In the genomic region with DNA sequence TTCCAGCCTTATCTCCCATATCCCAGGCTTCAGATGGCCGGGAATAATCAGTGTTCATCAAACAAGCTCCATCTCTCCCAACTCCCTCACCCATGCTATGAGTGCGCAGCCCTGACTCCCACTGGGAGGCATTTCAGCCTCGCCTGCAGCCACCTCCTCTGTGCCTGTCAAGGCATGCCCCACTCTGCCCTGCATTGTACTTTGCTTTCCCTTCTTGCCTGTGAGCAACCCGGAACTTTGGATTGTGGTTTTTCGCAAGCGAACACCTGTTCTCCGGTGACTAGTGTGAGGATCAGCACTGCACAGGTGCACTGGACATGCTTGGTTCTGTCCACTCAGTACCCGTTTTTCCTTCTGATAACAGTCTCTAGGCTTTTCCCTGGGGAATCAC, we compare ENCODE assay signal across 15 cellular contexts. TPM values are rescaled to one million over a fixed set of nuclear protein-coding genes. Genes with fewer than 3 reads are reported as not detected.
A peak's percentile ranks its signal among the peaks of the same experiment; 100 is the strongest.
DNase-seq lines count a peak whose midpoint lies in the region; ATAC-seq, FAIRE-seq and TF ChIP-seq lines count a peak whose summit lies in the region.
"Had no signal": no experiment of that assay in that cellular context is flagged by ENCODE, and none has a peak within 500 bp of the region (broad histone marks: within the 10 kb centered on the region; RNA-seq: fewer than 3 reads in every experiment).

No MANE protein-coding gene starts in this region.

- DNase-seq in activated naive CD8-positive, alpha-beta T cell treated with anti-CD3 and anti-CD28 coated beads, Interleukin-2, amount 50 U/mL, for 24 hours, result no peak
- DNase-seq in NCI-H345 treated with DMSO at 0.1 percent for 48 hours (lab: John Stamatoyannopoulos, UW; ENCODE audit: unreplicated experiment) (peak; percentile 49), epithelial cell of prostate (ENCODE audit: low read depth, low spot score) (peak; percentile 99), ureter (ENCODE audit: low spot score) (peak; percentile 88), H54 (ENCODE audit: insufficient read length, low spot score) (no peak), A172 (ENCODE audit: low spot score) (no peak), cortex of kidney (lab: John Stamatoyannopoulos, UW) (no peak)
- DNase-seq: activated CD8-positive, alpha-beta memory T cell treated with anti-CD3 and anti-CD28 coated beads, Interleukin-2, amount 10 ng/mL, durations not matched to agents 7 days and 5 days; NCI-H2227 treated with DMSO at 0.1 percent for 48 hours had no signal

- no peak for FAIRE-seq in H54 (lab: Jason Lieb, UNC)
- FAIRE-seq: frontal cortex had no signal

- no peaks in the 10 kb centered on the region for H3K4me1 Mint-ChIP-seq in activated naive CD8-positive, alpha-beta T cell (ENCODE audit: low read depth)
- H3K4me1 Mint-ChIP-seq in activated naive CD8-positive, alpha-beta T cell treated with anti-CD3 and anti-CD28 coated beads, Interleukin-2, amount 50 U/mL, for 24 hours, result no peaks in the 10 kb centered on the region

- no peaks in the 10 kb centered on the region for H3K9me3 Mint-ChIP-seq in activated naive CD8-positive, alpha-beta T cell (ENCODE audit: low read depth)
- no peaks in the 10 kb centered on the region for H3K9me3 Mint-ChIP-seq in activated naive CD8-positive, alpha-beta T cell treated with anti-CD3 and anti-CD28 coated beads, Interleukin-2, amount 50 U/mL, for 24 hours
- H3K9me3 Mint-ChIP-seq: dendritic cell treated with granulocyte-macrophage colony-stimulating factor and Interleukin-4, amounts not matched to agents 40 ng/mL and 50 ng/mL, for 4 days had no signal

- peak overlapping the region; percentile 46 for H3K27ac Mint-ChIP-seq in activated naive CD8-positive, alpha-beta T cell
- H3K27ac Mint-ChIP-seq in activated naive CD8-positive, alpha-beta T cell treated with anti-CD3 and anti-CD28 coated beads, Interleukin-2, amount 50 U/mL, for 24 hours, result no peak overlapping the region
- H3K27ac Mint-ChIP-seq: activated CD8-positive, alpha-beta memory T cell treated with anti-CD3 and anti-CD28 coated beads, Interleukin-2, amount 10 ng/mL, durations not matched to agents 7 days and 5 days; dendritic cell treated with granulocyte-macrophage colony-stimulating factor and Interleukin-4, amounts not matched to agents 40 ng/mL and 50 ng/mL, for 4 days had no signal

- H3K27me3 Mint-ChIP-seq in activated naive CD8-positive, alpha-beta T cell, result peaks cover 7% of the 10 kb centered on the region
- peaks cover 13% of the 10 kb centered on the region for H3K27me3 Mint-ChIP-seq in activated naive CD8-positive, alpha-beta T cell treated with anti-CD3 and anti-CD28 coated beads, Interleukin-2, amount 50 U/mL, for 24 hours

- H3K4me3 Mint-ChIP-seq in activated naive CD8-positive, alpha-beta T cell, result no peak overlapping the region
- no peak overlapping the region for H3K4me3 Mint-ChIP-seq in activated naive CD8-positive, alpha-beta T cell treated with anti-CD3 and anti-CD28 coated beads, Interleukin-2, amount 50 U/mL, for 24 hours
- H3K4me3 Mint-ChIP-seq: activated CD8-positive, alpha-beta memory T cell treated with anti-CD3 and anti-CD28 coated beads, Interleukin-2, amount 10 ng/mL, durations not matched to agents 7 days and 5 days; dendritic cell treated with granulocyte-macrophage colony-stimulating factor and Interleukin-4, amounts not matched to agents 40 ng/mL and 50 ng/mL, for 4 days had no signal

- ATAC-seq in activated naive CD8-positive, alpha-beta T cell treated with anti-CD3 and anti-CD28 coated beads, Interleukin-2, amount 50 U/mL, for 24 hours, result no peak
- ATAC-seq: activated CD8-positive, alpha-beta memory T cell treated with anti-CD3 and anti-CD28 coated beads, Interleukin-2, amount 10 ng/mL, durations not matched to agents 7 days and 5 days; Right ventricle myocardium inferior had no signal

- H3K27ac ChIP-seq in epithelial cell of prostate, result peak overlapping the region; percentile 96
- H3K27ac ChIP-seq: neutrophil, vagina had no signal

- no peaks in the 10 kb centered on the region for H3K36me3 Mint-ChIP-seq in activated naive CD8-positive, alpha-beta T cell
- no peaks in the 10 kb centered on the region for H3K36me3 Mint-ChIP-seq in activated naive CD8-positive, alpha-beta T cell treated with anti-CD3 and anti-CD28 coated beads, Interleukin-2, amount 50 U/mL, for 24 hours (ENCODE audit: low read depth)
- H3K36me3 Mint-ChIP-seq: activated CD8-positive, alpha-beta memory T cell treated with anti-CD3 and anti-CD28 coated beads, Interleukin-2, amount 10 ng/mL, durations not matched to agents 7 days and 5 days had no signal

- TF ChIP-seq POLR2A in H54 (IDR thresholded peaks at IDR 0.05; ENCODE audit: low read depth, low read length), result no peak

RNA-seq across cellular contexts. Expression of gene CHST6, which starts 9.2 kb away (rescaled TPM):
- total RNA-seq in ureter, result 3.2 TPM
- not detected in 2 replicates for total RNA-seq in A172 (2014; rRNA removed; shearing (Covaris generic))

RNA-seq across cellular contexts. Expression of gene TMEM170A, which starts 21.5 kb away (rescaled TPM):
- 25.7 TPM for total RNA-seq in ureter
- total RNA-seq in A172 (2014; rRNA removed; shearing (Covaris generic)), result 9.7 and 19.9 TPM in 2 replicates

RNA-seq across cellular contexts. Expression of gene CHST5, which starts 49.9 kb away (rescaled TPM):
- total RNA-seq in ureter, result 0.26 TPM
- not detected in 2 replicates for total RNA-seq in A172 (2014; rRNA removed; shearing (Covaris generic))
- total RNA-seq: vagina had no signal

RNA-seq across cellular contexts. Expression of gene CFDP1, which starts 52.7 kb away (rescaled TPM):
- 60.2 TPM for total RNA-seq in ureter
- 45.0 and 54.0 TPM in 2 replicates for total RNA-seq in A172 (2014; rRNA removed; shearing (Covaris generic))

Comparison
In these comparisons a context has a peak if more than half of its experiments do, and no peak if none do; other contexts are left out.
1. DNase-seq: peak in NCI-H345 treated with DMSO at 0.1 percent for 48 hours (single experiment), epithelial cell of prostate (single experiment) and ureter (single experiment); none in activated naive CD8-positive, alpha-beta T cell treated with anti-CD3 and anti-CD28 coated beads, Interleukin-2, amount 50 U/mL, for 24 hours (single experiment), H54 (single experiment), A172 (single experiment) and cortex of kidney (single experiment).